In genomic region chr7:151756866-151757265, GRCh38 we compare ENCODE assay signal across 15 cellular contexts.
DNase-seq lines count a peak whose midpoint lies in the region; ATAC-seq, FAIRE-seq and TF ChIP-seq lines count a peak whose summit lies in the region.
"Had no signal": no experiment of that assay in that cellular context is flagged by ENCODE, and none has a peak within 500 bp of the region (broad histone marks: within the 10 kb centered on the region; RNA-seq: fewer than 3 reads in every experiment).

No MANE protein-coding gene starts in this region.

- no peaks in the 10 kb centered on the region for H3K9me3 Mint-ChIP-seq in activated naive CD4-positive, alpha-beta T cell treated with anti-CD3 and anti-CD28 coated beads, Interleukin-2, amount 50 U/mL, for 24 hours
- H3K9me3 Mint-ChIP-seq in activated naive CD8-positive, alpha-beta T cell (ENCODE audit: low read depth) = no peaks in the 10 kb centered on the region

- H3K4me3 ChIP-seq in muscle layer of colon (ENCODE audit: low read depth in 1 of 2, low read length in 2 of 2) = no peak overlapping the region
- no peak overlapping the region for H3K4me3 ChIP-seq in uterus
- H3K4me3 ChIP-seq in pancreas = no peak overlapping the region
- H3K4me3 ChIP-seq: testis had no signal

- no peak overlapping the region for H3K4me3 Mint-ChIP-seq in activated naive CD4-positive, alpha-beta T cell treated with anti-CD3 and anti-CD28 coated beads, Interleukin-2, amount 50 U/mL, for 24 hours
- peak overlapping the region; percentile 46 for H3K4me3 Mint-ChIP-seq in activated naive CD8-positive, alpha-beta T cell
- H3K4me3 Mint-ChIP-seq: WTC11 had no signal

- H3K27me3 Mint-ChIP-seq in activated naive CD4-positive, alpha-beta T cell treated with anti-CD3 and anti-CD28 coated beads, Interleukin-2, amount 50 U/mL, for 24 hours = no peaks in the 10 kb centered on the region
- no peaks in the 10 kb centered on the region for H3K27me3 Mint-ChIP-seq in activated naive CD8-positive, alpha-beta T cell

- no peak for TF ChIP-seq POLR2A in uterus (IDR thresholded peaks at IDR 0.05)

- no peak for ATAC-seq in pancreas
- ATAC-seq: WTC11 had no signal

- no peak for DNase-seq in activated naive CD4-positive, alpha-beta T cell treated with Interleukin-2 at 50 U/mL for 16 hours
- DNase-seq in uterus (no peak), amniotic stem cell (lab: John Stamatoyannopoulos, UW) (no peak), pancreas (no peak), hepatic stellate cell (ENCODE audit: low spot score) (no peak)
- DNase-seq: cortex of kidney, kidney glomerular epithelial cell, NCI-H1694 treated with DMSO at 0.1 percent for 48 hours, NCI-H69, testis had no signal

- H3K9me3 ChIP-seq in muscle layer of colon (ENCODE audit: low read length) (no peaks in the 10 kb centered on the region), uterus (no peaks in the 10 kb centered on the region), pancreas (no peaks in the 10 kb centered on the region)
- H3K9me3 ChIP-seq: testis had no signal

- no peak overlapping the region for H3K9ac ChIP-seq in muscle layer of colon (ENCODE audit: low read length)

- peaks cover 60% of the 10 kb centered on the region for H3K4me1 ChIP-seq in muscle layer of colon (ENCODE audit: insufficient read depth, low read length)
- H3K4me1 ChIP-seq in uterus = no peaks in the 10 kb centered on the region
- no peaks in the 10 kb centered on the region for H3K4me1 ChIP-seq in pancreas

- no peak for FAIRE-seq in pancreas (lab: Jason Lieb, UNC)

- WGBS in pancreas, 2 donors = 82 to 85% methylated on average over 13 of the region's 13 CpGs

- TF ChIP-seq CTCF in uterus (IDR thresholded peaks at IDR 0.05) (no peak), pancreas (IDR thresholded peaks at IDR 0.05) (no peak)

- intact Hi-C loops in uterus (cut with DNase I; ENCODE audit: low total_unique reads) = loop anchor here (10.0 kb wide), 1 partner anchor 292 kb away; no protein-coding TSS in a partner anchor
- intact Hi-C loops in pancreas (cut with DNase I) = loop anchor here in 2 of 3 donors (5.0 to 10.0 kb wide), 2 partner anchors 130 to 132 kb away; no protein-coding TSS in a partner anchor

- peaks cover 4% of the 10 kb centered on the region for H3K36me3 Mint-ChIP-seq in activated naive CD4-positive, alpha-beta T cell treated with anti-CD3 and anti-CD28 coated beads, Interleukin-2, amount 50 U/mL, for 24 hours
- peaks cover 3% of the 10 kb centered on the region for H3K36me3 Mint-ChIP-seq in activated naive CD8-positive, alpha-beta T cell
- H3K36me3 Mint-ChIP-seq: WTC11 had no signal

- H3K27ac Mint-ChIP-seq in activated naive CD4-positive, alpha-beta T cell treated with anti-CD3 and anti-CD28 coated beads, Interleukin-2, amount 50 U/mL, for 24 hours = peak overlapping the region; percentile 95
- H3K27ac Mint-ChIP-seq in activated naive CD8-positive, alpha-beta T cell = peak overlapping the region; percentile 94
- H3K27ac Mint-ChIP-seq: progenitor cell of endocrine pancreas, WTC11 had no signal

- no peaks in the 10 kb centered on the region for H3K36me3 ChIP-seq in muscle layer of colon (ENCODE audit: insufficient read depth, low read length)
- H3K36me3 ChIP-seq in uterus = no peaks in the 10 kb centered on the region
- H3K36me3 ChIP-seq in pancreas = no peaks in the 10 kb centered on the region

- H3K27ac ChIP-seq in muscle layer of colon (ENCODE audit: low read depth, low read length) = peak overlapping the region; percentile 54
- peak overlapping the region; percentile 60 to 62 for H3K27ac ChIP-seq in uterus
- no peak overlapping the region for H3K27ac ChIP-seq in pancreas
- H3K27ac ChIP-seq: testis had no signal

- H3K4me1 Mint-ChIP-seq in activated naive CD4-positive, alpha-beta T cell treated with anti-CD3 and anti-CD28 coated beads, Interleukin-2, amount 50 U/mL, for 24 hours = peaks cover 33% of the 10 kb centered on the region
- H3K4me1 Mint-ChIP-seq in activated naive CD8-positive, alpha-beta T cell (ENCODE audit: low read depth) = peaks cover 32% of the 10 kb centered on the region

- no peaks in the 10 kb centered on the region for H3K27me3 ChIP-seq in muscle layer of colon (ENCODE audit: control insufficient read depth in 1 of 2, insufficient read depth in 2 of 2, low read length in 2 of 2)
- no peaks in the 10 kb centered on the region for H3K27me3 ChIP-seq in uterus
- no peaks in the 10 kb centered on the region for H3K27me3 ChIP-seq in pancreas
- H3K27me3 ChIP-seq: testis had no signal

Comparison
In these comparisons a context has a peak if more than half of its experiments do, and no peak if none do; other contexts are left out.
1. H3K27ac ChIP-seq: peak in muscle layer of colon (single experiment) and uterus (2 of 2); none in pancreas (0 of 4).